Comparison of ENCODE assay signal across 1 cellular context in the genomic region with DNA sequence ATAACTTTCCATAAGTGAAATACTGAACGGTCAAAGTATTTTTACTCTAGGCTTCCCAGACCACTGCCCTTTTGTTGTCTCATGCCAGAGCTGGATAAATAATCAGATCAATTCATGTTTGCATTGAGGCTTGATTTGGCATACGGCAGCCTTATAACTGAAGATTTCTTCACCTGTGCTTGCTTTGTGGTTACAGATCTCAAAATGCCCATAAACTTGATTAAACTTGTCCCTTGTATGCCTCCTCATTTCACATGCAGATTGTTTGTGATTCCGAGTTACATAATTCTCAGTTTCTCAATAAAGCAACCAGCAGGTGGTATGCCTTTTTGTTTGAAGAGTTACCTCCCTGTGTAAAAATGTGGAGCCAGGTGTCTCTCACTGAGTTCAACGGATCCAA.
TF ChIP-seq lines count a peak whose summit lies in the region.

No MANE protein-coding gene starts in this region.

TF ChIP-seq in liver, 16 proteins besides CTCF, POLR2A, EP300 and RAD21 (continued from another document):
- TF ChIP-seq, protein P1, sequence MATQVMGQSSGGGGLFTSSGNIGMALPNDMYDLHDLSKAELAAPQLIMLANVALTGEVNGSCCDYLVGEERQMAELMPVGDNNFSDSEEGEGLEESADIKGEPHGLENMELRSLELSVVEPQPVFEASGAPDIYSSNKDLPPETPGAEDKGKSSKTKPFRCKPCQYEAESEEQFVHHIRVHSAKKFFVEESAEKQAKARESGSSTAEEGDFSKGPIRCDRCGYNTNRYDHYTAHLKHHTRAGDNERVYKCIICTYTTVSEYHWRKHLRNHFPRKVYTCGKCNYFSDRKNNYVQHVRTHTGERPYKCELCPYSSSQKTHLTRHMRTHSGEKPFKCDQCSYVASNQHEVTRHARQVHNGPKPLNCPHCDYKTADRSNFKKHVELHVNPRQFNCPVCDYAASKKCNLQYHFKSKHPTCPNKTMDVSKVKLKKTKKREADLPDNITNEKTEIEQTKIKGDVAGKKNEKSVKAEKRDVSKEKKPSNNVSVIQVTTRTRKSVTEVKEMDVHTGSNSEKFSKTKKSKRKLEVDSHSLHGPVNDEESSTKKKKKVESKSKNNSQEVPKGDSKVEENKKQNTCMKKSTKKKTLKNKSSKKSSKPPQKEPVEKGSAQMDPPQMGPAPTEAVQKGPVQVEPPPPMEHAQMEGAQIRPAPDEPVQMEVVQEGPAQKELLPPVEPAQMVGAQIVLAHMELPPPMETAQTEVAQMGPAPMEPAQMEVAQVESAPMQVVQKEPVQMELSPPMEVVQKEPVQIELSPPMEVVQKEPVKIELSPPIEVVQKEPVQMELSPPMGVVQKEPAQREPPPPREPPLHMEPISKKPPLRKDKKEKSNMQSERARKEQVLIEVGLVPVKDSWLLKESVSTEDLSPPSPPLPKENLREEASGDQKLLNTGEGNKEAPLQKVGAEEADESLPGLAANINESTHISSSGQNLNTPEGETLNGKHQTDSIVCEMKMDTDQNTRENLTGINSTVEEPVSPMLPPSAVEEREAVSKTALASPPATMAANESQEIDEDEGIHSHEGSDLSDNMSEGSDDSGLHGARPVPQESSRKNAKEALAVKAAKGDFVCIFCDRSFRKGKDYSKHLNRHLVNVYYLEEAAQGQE (IDR thresholded peaks at IDR 0.05), result peak; percentile 34
- peak; percentile 10 for TF ChIP-seq FOXA1 (IDR thresholded peaks at IDR 0.05)
- TF ChIP-seq, protein P2, sequence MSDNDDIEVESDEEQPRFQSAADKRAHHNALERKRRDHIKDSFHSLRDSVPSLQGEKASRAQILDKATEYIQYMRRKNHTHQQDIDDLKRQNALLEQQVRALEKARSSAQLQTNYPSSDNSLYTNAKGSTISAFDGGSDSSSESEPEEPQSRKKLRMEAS (IDR thresholded peaks at IDR 0.05), result peak; percentile 47
- no peak for TF ChIP-seq TAF1 (conservative IDR thresholded peaks at IDR 0.05)
- TF ChIP-seq, protein P3, sequence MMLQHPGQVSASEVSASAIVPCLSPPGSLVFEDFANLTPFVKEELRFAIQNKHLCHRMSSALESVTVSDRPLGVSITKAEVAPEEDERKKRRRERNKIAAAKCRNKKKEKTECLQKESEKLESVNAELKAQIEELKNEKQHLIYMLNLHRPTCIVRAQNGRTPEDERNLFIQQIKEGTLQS (IDR thresholded peaks at IDR 0.05), result peak; percentile 31
- peak in 1 of 2 donors; percentile 44 for TF ChIP-seq EGR1 (IDR thresholded peaks at IDR 0.05; ENCODE audit: low read depth in 2 of 2)
- TF ChIP-seq SP1 (IDR thresholded peaks at IDR 0.05), result peak; percentile 49
- TF ChIP-seq YY1 (IDR thresholded peaks at IDR 0.05), result peak; percentile 44
- TF ChIP-seq RXRA (IDR thresholded peaks at IDR 0.05), result peak; percentile 83 to 90
- peak in 1 of 2 donors; percentile 71 for TF ChIP-seq JUND (IDR thresholded peaks at IDR 0.05)
